In the genomic region with DNA sequence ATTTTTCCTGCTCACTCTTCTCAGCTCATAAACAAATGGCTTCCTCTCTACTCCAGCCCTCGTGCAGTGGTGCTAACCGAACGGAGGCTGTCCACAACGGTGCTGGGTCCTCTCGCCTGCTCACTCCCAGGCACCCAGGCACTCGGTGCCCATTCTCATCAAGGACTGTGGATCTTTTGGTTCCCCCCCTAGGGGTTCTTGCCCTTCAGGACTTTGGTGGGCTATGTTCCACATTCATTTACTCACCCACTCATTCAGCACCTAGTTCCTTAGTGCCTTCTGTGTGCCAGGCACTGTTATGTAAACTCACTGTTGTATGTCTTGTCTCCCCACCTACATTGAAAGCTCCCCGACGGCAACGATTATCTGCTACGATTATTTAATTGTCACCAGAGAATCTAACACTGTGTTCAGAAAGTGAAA, we compare ENCODE assay signal across 11 cellular contexts.
DNase-seq lines count a peak whose midpoint lies in the region; ATAC-seq and TF ChIP-seq lines count a peak whose summit lies in the region.
"Had no signal": no experiment of that assay in that cellular context is flagged by ENCODE, and none has a peak within 500 bp of the region (broad histone marks: within the 10 kb centered on the region; RNA-seq: fewer than 3 reads in every experiment).

No MANE protein-coding gene starts in this region.

- no peaks in the 10 kb centered on the region for H3K9me3 Mint-ChIP-seq in activated naive CD8-positive, alpha-beta T cell treated with anti-CD3 and anti-CD28 coated beads, Interleukin-2, amount 50 U/mL, for 24 hours
- H3K9me3 Mint-ChIP-seq in Calu3 (ENCODE audit: low read depth, unreplicated experiment), result no peaks in the 10 kb centered on the region

- peak; percentile 2 for ATAC-seq in activated naive CD8-positive, alpha-beta T cell treated with anti-CD3 and anti-CD28 coated beads, Interleukin-2, amount 50 U/mL, for 24 hours
- ATAC-seq in lower lobe of right lung (peak; percentile 27 to 41), thoracic aorta (ENCODE audit: insufficient number of reproducible peaks, low FRiP score, low read depth) (no peak), HG03342 (IDR thresholded peaks at IDR 0.05; ENCODE audit: unreplicated experiment) (no peak)
- ATAC-seq: GM12878, HCT116 had no signal

- peak overlapping the region; percentile 84 for H3K4me3 Mint-ChIP-seq in activated naive CD8-positive, alpha-beta T cell treated with anti-CD3 and anti-CD28 coated beads, Interleukin-2, amount 50 U/mL, for 24 hours
- H3K4me3 Mint-ChIP-seq in Calu3 (ENCODE audit: low read depth, unreplicated experiment), result no peak overlapping the region

- H3K36me3 Mint-ChIP-seq in activated naive CD8-positive, alpha-beta T cell treated with anti-CD3 and anti-CD28 coated beads, Interleukin-2, amount 50 U/mL, for 24 hours (ENCODE audit: low read depth), result peaks cover 81% of the 10 kb centered on the region
- H3K36me3 Mint-ChIP-seq in Calu3 (ENCODE audit: insufficient read depth, unreplicated experiment), result no peaks in the 10 kb centered on the region

- H3K4me3 ChIP-seq in lower lobe of right lung (peak overlapping the region; percentile 17), thoracic aorta (peak overlapping the region; percentile 23)
- H3K4me3 ChIP-seq: GM12878 had no signal

- no peaks in the 10 kb centered on the region for H3K9me3 ChIP-seq in lower lobe of right lung
- H3K9me3 ChIP-seq in thoracic aorta, result no peaks in the 10 kb centered on the region

- TF ChIP-seq CTCF in lower lobe of right lung (IDR thresholded peaks at IDR 0.05) (no peak), thoracic aorta (IDR thresholded peaks at IDR 0.05) (no peak), Calu3 (IDR thresholded peaks at IDR 0.05; ENCODE audit: unreplicated experiment) (no peak)

- H3K27me3 ChIP-seq in lower lobe of right lung (ENCODE audit: low read depth) (no peaks in the 10 kb centered on the region), thoracic aorta (replicated peaks; ENCODE audit: insufficient read depth) (no peaks in the 10 kb centered on the region)

- H3K27me3 Mint-ChIP-seq in activated naive CD8-positive, alpha-beta T cell treated with anti-CD3 and anti-CD28 coated beads, Interleukin-2, amount 50 U/mL, for 24 hours, result no peaks in the 10 kb centered on the region
- no peaks in the 10 kb centered on the region for H3K27me3 Mint-ChIP-seq in Calu3 (ENCODE audit: unreplicated experiment)

- peaks cover 94% of the 10 kb centered on the region for H3K4me1 Mint-ChIP-seq in activated naive CD8-positive, alpha-beta T cell treated with anti-CD3 and anti-CD28 coated beads, Interleukin-2, amount 50 U/mL, for 24 hours
- peaks cover 16% of the 10 kb centered on the region for H3K4me1 Mint-ChIP-seq in Calu3 (ENCODE audit: low read depth, unreplicated experiment)

- DNase-seq in activated gamma-delta T cell treated with Interleukin-2 at 50 U/mL for 16 hours, result peak; percentile 23
- DNase-seq in activated gamma-delta T cell (lab: John Stamatoyannopoulos, UW), result no peak
- no peak for DNase-seq in activated naive CD8-positive, alpha-beta T cell treated with anti-CD3 and anti-CD28 coated beads, Interleukin-2, amount 50 U/mL, for 24 hours
- no peak for DNase-seq in lower lobe of right lung
- DNase-seq in thoracic aorta (ENCODE audit: low spot score), result no peak
- DNase-seq in Calu3, result no peak
- DNase-seq in NCI-H1694 (lab: John Stamatoyannopoulos, UW), result no peak
- DNase-seq: NCI-H748 treated with DMSO at 0.1 percent for 48 hours had no signal

- intact Hi-C loops in lower lobe of right lung (cut with DNase I), result no loop called here
- intact Hi-C loops in Calu3 (cut with micrococcal nuclease; ENCODE audit: unreplicated experiment), result no loop called here

- CTCF ChIA-PET in Calu3 (lab: Charles Lee), result no interaction called here

- no TSS peak for BruUV-seq in Calu3 (replicated peaks; lab: Mats Ljungman, UMichigan)

- peaks cover 65% of the 10 kb centered on the region for H3K4me1 ChIP-seq in lower lobe of right lung
- H3K4me1 ChIP-seq in thoracic aorta (ENCODE audit: control insufficient read depth in 1 of 2, low read depth in 2 of 2), result peaks cover 4 to 12% of the 10 kb centered on the region in 2 donors

- H3K27ac Mint-ChIP-seq in activated naive CD8-positive, alpha-beta T cell treated with anti-CD3 and anti-CD28 coated beads, Interleukin-2, amount 50 U/mL, for 24 hours, result peak overlapping the region; percentile 99
- H3K27ac Mint-ChIP-seq in Calu3 (ENCODE audit: unreplicated experiment), result no peak overlapping the region

- no peaks in the 10 kb centered on the region for H3K36me3 ChIP-seq in lower lobe of right lung
- H3K36me3 ChIP-seq in thoracic aorta, result no peaks in the 10 kb centered on the region

- H3K27ac ChIP-seq in lower lobe of right lung (peak overlapping the region; percentile 72), thoracic aorta (no peak overlapping the region)

Comparison
In these comparisons a context has a peak if more than half of its experiments do, and no peak if none do; other contexts are left out.
1. ATAC-seq: peak in activated naive CD8-positive, alpha-beta T cell treated with anti-CD3 and anti-CD28 coated beads, Interleukin-2, amount 50 U/mL, for 24 hours (single experiment) and lower lobe of right lung (2 of 2); none in thoracic aorta (single experiment) and HG03342 (single experiment).